In the genomic region with DNA sequence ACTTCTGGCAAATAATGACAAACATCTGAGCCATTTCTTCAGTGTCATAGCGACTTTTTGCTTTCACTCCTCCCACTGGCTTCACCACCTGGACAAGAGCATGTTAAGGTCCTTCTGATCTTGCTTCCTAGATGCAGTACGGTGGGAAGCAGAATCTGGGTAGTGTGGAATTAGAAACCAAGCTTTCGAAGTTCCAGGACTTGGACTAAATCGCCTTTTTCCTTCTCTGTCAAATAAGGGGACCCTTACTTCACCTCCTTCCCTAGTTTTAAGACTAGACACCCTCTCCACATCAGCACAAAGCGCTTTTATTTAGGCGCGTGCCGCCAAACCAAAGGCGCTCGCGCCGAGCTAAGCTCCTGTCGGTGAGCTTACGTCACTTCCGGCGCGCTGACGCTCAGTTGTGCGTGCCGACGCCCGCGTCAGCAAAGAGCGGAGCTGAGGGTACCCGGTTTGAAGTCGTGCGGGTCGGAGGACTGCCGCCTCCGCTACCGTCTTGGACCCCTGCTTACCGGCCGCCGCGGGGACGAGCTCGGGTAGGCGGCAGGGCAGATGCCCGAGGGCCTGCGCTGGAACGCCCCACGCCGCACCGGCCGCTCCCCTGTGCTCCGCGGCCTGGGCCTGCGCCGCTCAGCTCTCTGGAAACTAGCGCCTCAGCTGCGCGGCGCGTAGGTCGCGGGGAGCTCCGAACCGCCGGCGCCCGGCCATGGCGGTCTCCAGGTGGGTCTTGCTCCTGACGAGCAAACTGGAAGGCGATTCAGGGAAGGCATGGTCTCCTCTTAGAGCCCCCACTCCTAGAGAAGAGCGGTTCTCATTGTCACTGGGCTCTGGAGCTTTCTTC, we compare ENCODE assay signal across 8 cellular contexts. TPM values are rescaled to one million over a fixed set of nuclear protein-coding genes. Genes with fewer than 3 reads are reported as not detected.
DNase-seq lines count a peak whose midpoint lies in the region; ATAC-seq, FAIRE-seq and TF ChIP-seq lines count a peak whose summit lies in the region.

A gene (plus strand): TSS at position 400 of the 841 bp plus-strand sequence. CDS start 307 bp downstream, at position 707.

- peaks cover 6% of the 10 kb centered on the region for H3K9me3 Mint-ChIP-seq in astrocyte (ENCODE audit: unreplicated experiment)

- H3K4me2 ChIP-seq in astrocyte (ENCODE audit: low read length), result peak within 1 kb of the TSS; percentile 88

- peak; percentile 98 for ATAC-seq in GM18498 (IDR thresholded peaks at IDR 0.05; ENCODE audit: unreplicated experiment)
- peak; percentile 96 for ATAC-seq in HG02870 (IDR thresholded peaks at IDR 0.05; ENCODE audit: unreplicated experiment)

- H3K27me3 Mint-ChIP-seq in astrocyte (ENCODE audit: low read depth, unreplicated experiment), result no peaks in the 10 kb centered on the region

- H3K9me3 ChIP-seq in astrocyte (ENCODE audit: insufficient read depth, low read depth, low read length), result no peaks in the 10 kb centered on the region

- DNase-seq in NCI-H146 treated with DMSO at 0.1 percent for 48 hours (lab: John Stamatoyannopoulos, UW; ENCODE audit: unreplicated experiment) (peak; percentile 87), T-helper 22 cell (ENCODE audit: low read depth) (peak; percentile 83), astrocyte (ENCODE audit: low read depth) (peak; percentile 88), hepatic stellate cell (ENCODE audit: low spot score) (peak; percentile 81), renal cortical epithelial cell (ENCODE audit: low read depth) (peak; percentile 80), cortex of kidney (lab: John Stamatoyannopoulos, UW) (no peak)

- no peaks in the 10 kb centered on the region for H3K4me1 ChIP-seq in astrocyte (ENCODE audit: insufficient read depth, low read length)

- peaks cover 2% of the 10 kb centered on the region for H3K36me3 Mint-ChIP-seq in astrocyte (ENCODE audit: low read depth, unreplicated experiment)

- peaks cover 25% of the 10 kb centered on the region for H4K20me1 ChIP-seq in astrocyte (ENCODE audit: insufficient read depth, low read length)

- peak; percentile 63 for FAIRE-seq in astrocyte (lab: Jason Lieb, UNC)

- peak within 1 kb of the TSS; percentile 98 for H3K27ac Mint-ChIP-seq in astrocyte (ENCODE audit: unreplicated experiment)

- peak within 1 kb of the TSS; percentile 98 for H3K4me3 Mint-ChIP-seq in astrocyte (ENCODE audit: unreplicated experiment)

- TF ChIP-seq CTCF in astrocyte (IDR thresholded peaks at IDR 0.05; ENCODE audit: insufficient read depth, low read depth, low read length), result no peak

- peaks cover 10% of the 10 kb centered on the region for H3K4me1 Mint-ChIP-seq in astrocyte (ENCODE audit: low read depth, unreplicated experiment)

- H3K9ac ChIP-seq in astrocyte (ENCODE audit: low read length), result peak within 1 kb of the TSS; percentile 97

- no peaks in the 10 kb centered on the region for H3K27me3 ChIP-seq in astrocyte (ENCODE audit: insufficient read depth, low read length)

- peak within 1 kb of the TSS; percentile 77 for H2AFZ ChIP-seq in astrocyte (ENCODE audit: low read depth, low read length)

- H3K79me2 ChIP-seq in astrocyte (ENCODE audit: insufficient read depth, low read length), result peaks cover 50% of the 10 kb centered on the region

- peaks cover 2% of the 10 kb centered on the region for H3K36me3 ChIP-seq in astrocyte (ENCODE audit: insufficient read depth, low read length)

- H3K27ac ChIP-seq in astrocyte (ENCODE audit: low read depth, low read length), result peak within 1 kb of the TSS; percentile 94

- peak within 1 kb of the TSS; percentile 92 for H3K4me3 ChIP-seq in astrocyte (ENCODE audit: insufficient read depth, low read depth, low read length)

RNA-seq across cellular contexts. Expression of the gene that starts here (rescaled TPM):
- 29.2 and 30.8 TPM in 2 replicates for total RNA-seq in astrocyte
- total RNA-seq in renal cortical epithelial cell, result 30.6 and 45.7 TPM in 2 replicates
